ENCODE assay signal across 18 cellular contexts in the genomic region with DNA sequence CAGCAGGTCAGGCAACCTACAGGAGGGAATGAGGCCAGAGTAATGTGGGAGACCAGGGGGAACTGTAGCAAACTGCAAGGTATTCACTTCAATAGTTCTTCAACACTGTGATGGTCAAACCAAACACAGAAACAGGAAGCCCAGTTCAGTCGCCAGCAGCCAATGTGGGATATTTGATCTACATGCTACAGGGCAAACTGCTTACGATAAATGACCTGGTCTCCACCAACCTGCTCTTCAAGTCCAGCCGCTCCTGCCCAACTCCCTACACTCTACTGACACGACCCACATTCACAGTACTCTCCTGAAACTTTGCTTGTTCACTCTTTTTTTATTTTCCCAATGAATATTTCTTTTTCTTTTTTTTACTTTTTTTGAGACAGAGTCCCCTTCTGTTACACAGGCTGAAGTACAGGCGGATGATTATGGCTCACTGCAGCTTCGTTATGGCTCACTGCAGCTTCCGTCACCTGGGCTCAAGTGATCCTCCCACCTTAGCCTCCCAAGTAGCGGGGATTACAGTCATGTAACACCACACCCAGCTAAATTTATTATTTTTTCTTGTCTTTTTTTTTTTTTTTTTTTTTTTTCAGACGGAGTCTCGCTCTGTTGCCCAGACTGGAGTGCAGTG. TPM values are rescaled to one million over a fixed set of nuclear protein-coding genes. Genes with fewer than 3 reads are reported as not detected.
A peak's percentile ranks its signal among the peaks of the same experiment; 100 is the strongest.
DNase-seq lines count a peak whose midpoint lies in the region; ATAC-seq and TF ChIP-seq lines count a peak whose summit lies in the region.
"Had no signal": no experiment of that assay in that cellular context is flagged by ENCODE, and none has a peak within 500 bp of the region (broad histone marks: within the 10 kb centered on the region; RNA-seq: fewer than 3 reads in every experiment).

No MANE protein-coding gene starts in this region.

- H4K20me1 ChIP-seq in PC-3 (ENCODE audit: low read length) (no peaks in the 10 kb centered on the region), mammary epithelial cell (ENCODE audit: insufficient read depth, low read length) (no peaks in the 10 kb centered on the region), osteoblast (ENCODE audit: insufficient read depth, low read length) (no peaks in the 10 kb centered on the region)

- H3K79me2 ChIP-seq in PC-3 (ENCODE audit: low read length) (no peaks in the 10 kb centered on the region), mammary epithelial cell (ENCODE audit: insufficient read depth, low read length) (no peaks in the 10 kb centered on the region), osteoblast (ENCODE audit: insufficient read depth, low read length) (no peaks in the 10 kb centered on the region)

- TF ChIP-seq CTCF in PC-3 (conservative IDR thresholded peaks at IDR 0.05; ENCODE audit: low read depth, low read length) (no peak), mammary epithelial cell (conservative IDR thresholded peaks at IDR 0.05 in 1 of 2, IDR thresholded peaks at IDR 0.05 in 1 of 2; ENCODE audit: extremely low read depth in 1 of 2, insufficient read depth in 1 of 2, low read depth in 1 of 2, low read length in 2 of 2) (no peak), osteoblast (IDR thresholded peaks at IDR 0.05; ENCODE audit: extremely low read depth, low read depth, low read length) (no peak), upper lobe of right lung (IDR thresholded peaks at IDR 0.05) (no peak)

- H2AFZ ChIP-seq in PC-3 (ENCODE audit: low read length): no peak overlapping the region
- peak overlapping the region; percentile 55 for H2AFZ ChIP-seq in mammary epithelial cell (ENCODE audit: low read depth, low read length)
- peak overlapping the region; percentile 29 for H2AFZ ChIP-seq in osteoblast (ENCODE audit: low read length)

- intact Hi-C loops in PC-3 (cut with micrococcal nuclease): loop anchor here (5.0 kb wide), 1 partner anchor 42 kb away; no protein-coding TSS in a partner anchor
- intact Hi-C loops in mammary epithelial cell (cut with micrococcal nuclease): no loop called here
- intact Hi-C loops in upper lobe of right lung (cut with DNase I): no loop called here

- DNase-seq in Caki2 (ENCODE audit: low read depth): peak; percentile 39
- peak; percentile 85 for DNase-seq in PC-3
- DNase-seq in mammary epithelial cell: no peak
- DNase-seq in osteoblast (ENCODE audit: insufficient read length, low spot score, missing footprints): no peak
- DNase-seq in stimulated activated naive CD4-positive, alpha-beta T cell (lab: John Stamatoyannopoulos, UW): no peak
- no peak for DNase-seq in globus pallidus (ENCODE audit: low spot score)
- DNase-seq in upper lobe of right lung: no peak
- DNase-seq: activated CD4-positive, alpha-beta memory T cell treated with anti-CD3 and anti-CD28 coated beads, Interleukin-2, amount 10 ng/mL, durations not matched to agents 7 days and 5 days; gastrocnemius medialis; H9; naive thymus-derived CD8-positive, alpha-beta T cell; NCI-H187; NCI-H524; stimulated activated CD4-positive, alpha-beta T cell treated with anti-CD3 and anti-CD28 coated beads, Interleukin-15, amount 100 ng/mL, for 24 hours had no signal

- H3K36me3 ChIP-seq in PC-3 (ENCODE audit: low read depth, low read length): no peaks in the 10 kb centered on the region
- H3K36me3 ChIP-seq in mammary epithelial cell (ENCODE audit: insufficient read depth, low read length): no peaks in the 10 kb centered on the region
- no peaks in the 10 kb centered on the region for H3K36me3 ChIP-seq in osteoblast (ENCODE audit: insufficient read depth, low read length)
- no peaks in the 10 kb centered on the region for H3K36me3 ChIP-seq in upper lobe of right lung
- H3K36me3 ChIP-seq: gastrocnemius medialis, vagina had no signal

- TF ChIP-seq POLR2A in GM18505 (IDR thresholded peaks at IDR 0.05; ENCODE audit: borderline replicate concordance, extremely low read depth, insufficient read depth, insufficient read length): no peak

- POLR2A ChIA-PET in PC-3 (lab: Charles Lee; ENCODE audit: unreplicated experiment): interaction anchor here (0.7 kb wide), 1 partner anchor 20 kb away, joined by 16 read pairs; no protein-coding TSS in a partner anchor

- H3F3A ChIP-seq in PC-3 (ENCODE audit: low read length, unreplicated experiment): no peaks in the 10 kb centered on the region

- no peak overlapping the region for H3K4me3 ChIP-seq in PC-3 (ENCODE audit: low read length)
- H3K4me3 ChIP-seq in mammary epithelial cell (replicated peaks in 1 of 3; ENCODE audit: insufficient read depth in 1 of 3, low read depth in 2 of 3, low read length in 3 of 3): no peak overlapping the region
- no peak overlapping the region for H3K4me3 ChIP-seq in osteoblast (ENCODE audit: insufficient read depth, low read length)
- H3K4me3 ChIP-seq in upper lobe of right lung: no peak overlapping the region
- H3K4me3 ChIP-seq: gastrocnemius medialis, lung, SK-N-MC, vagina had no signal

- WGBS in mammary epithelial cell (ENCODE audit: low coverage, missing lambda C conversion rate): 58% methylated on average over 8 of the region's 10 CpGs

- no TSS peak for BruUV-seq in PC-3 (replicated peaks; lab: Mats Ljungman, UMichigan)
- no TSS peak for BruUV-seq in mammary epithelial cell (replicated peaks; lab: Mats Ljungman, UMichigan)

- dilution Hi-C loops in mammary epithelial cell (cut with HindIII; ENCODE audit: low sequenced_read_pairs): no loop called here

- CTCF ChIA-PET in PC-3 (lab: Charles Lee) (no interaction called here), mammary epithelial cell (lab: Charles Lee; ENCODE audit: low non-redundant PET) (no interaction called here)

- H3K4me2 ChIP-seq in PC-3 (ENCODE audit: low read length) (peak overlapping the region; percentile 53), mammary epithelial cell (ENCODE audit: insufficient read depth, low read depth, low read length) (no peak overlapping the region), osteoblast (ENCODE audit: insufficient read depth, low read length) (no peak overlapping the region)

- H3K4me1 ChIP-seq in PC-3 (ENCODE audit: insufficient read depth, low read length) (peaks cover 61% of the 10 kb centered on the region), mammary epithelial cell (ENCODE audit: insufficient read depth, low read length) (peaks cover 56% of the 10 kb centered on the region), osteoblast (ENCODE audit: insufficient read depth, low read length) (peaks cover 27% of the 10 kb centered on the region), upper lobe of right lung (no peaks in the 10 kb centered on the region)
- H3K4me1 ChIP-seq: gastrocnemius medialis, vagina had no signal

- H3K27ac ChIP-seq in PC-3 (ENCODE audit: low read length): peak overlapping the region; percentile 96
- H3K27ac ChIP-seq in mammary epithelial cell (ENCODE audit: insufficient read depth, low read depth, low read length): no peak overlapping the region
- H3K27ac ChIP-seq in osteoblast (ENCODE audit: low read depth, low read length): no peak overlapping the region
- H3K27ac ChIP-seq in upper lobe of right lung: no peak overlapping the region
- H3K27ac ChIP-seq: gastrocnemius medialis, SK-N-MC, vagina had no signal

- H3K9me2 ChIP-seq in PC-3 (replicated peaks; ENCODE audit: low read length): no peaks in the 10 kb centered on the region

- peak; percentile 37 for ATAC-seq in PC-3
- ATAC-seq in GM18505 (IDR thresholded peaks at IDR 0.05; ENCODE audit: unreplicated experiment): no peak
- ATAC-seq in upper lobe of right lung: no peak
- ATAC-seq: gastrocnemius medialis; naive thymus-derived CD8-positive, alpha-beta T cell had no signal

- peak overlapping the region; percentile 29; the same call in 1 of the 2 replicates for H3K9ac ChIP-seq in PC-3 (ENCODE audit: low read length)
- H3K9ac ChIP-seq in mammary epithelial cell (ENCODE audit: insufficient read depth, low read length): no peak overlapping the region

- H3K9me3 ChIP-seq in PC-3 (ENCODE audit: low read length) (no peaks in the 10 kb centered on the region), mammary epithelial cell (replicated peaks; ENCODE audit: insufficient read depth, low read length) (no peaks in the 10 kb centered on the region), osteoblast (ENCODE audit: low read depth, low read length) (no peaks in the 10 kb centered on the region), upper lobe of right lung (no peaks in the 10 kb centered on the region)
- H3K9me3 ChIP-seq: gastrocnemius medialis, vagina had no signal

- in situ Hi-C loops in Caki2 (cut with HindIII; ENCODE audit: low pct_unique_long_range_greater_than_20kb, low sequenced_read_pairs): no loop called here
- in situ Hi-C loops in mammary epithelial cell (cut with MboI; ENCODE audit: low sequenced_read_pairs in 2 of 2): no loop called here

- H3K27me3 ChIP-seq in PC-3 (ENCODE audit: low read length): no peaks in the 10 kb centered on the region
- no peaks in the 10 kb centered on the region for H3K27me3 ChIP-seq in mammary epithelial cell (ENCODE audit: insufficient read depth, low read length)
- no peaks in the 10 kb centered on the region for H3K27me3 ChIP-seq in osteoblast (ENCODE audit: insufficient read depth, low read length)
- H3K27me3 ChIP-seq in upper lobe of right lung: no peaks in the 10 kb centered on the region
- H3K27me3 ChIP-seq: gastrocnemius medialis, vagina had no signal

RNA-seq across cellular contexts. Expression of a gene that starts 42.1 kb away (rescaled TPM):
- 127 and 221 TPM in 2 replicates for total RNA-seq in Caki2 (2014; rRNA removed; shearing (Covaris generic); ENCODE audit: low replicate concordance)
- total RNA-seq in PC-3 (2014; rRNA removed) (163 and 174 TPM in 2 replicates), mammary epithelial cell (100 to 1,000 TPM in 1 of 2 donors, 10 to 100 TPM in 1; 44.0 to 188 TPM), osteoblast (32.7 and 36.6 TPM in 2 replicates), upper lobe of right lung (106 TPM)
- 162 TPM for polyA plus RNA-seq in mammary epithelial cell
- polyA minus RNA-seq in mammary epithelial cell: 221 TPM

RNA-seq across cellular contexts. Expression of a gene that starts 42.2 kb away (rescaled TPM):
- 118 and 129 TPM in 2 replicates for total RNA-seq in Caki2 (2014; rRNA removed; shearing (Covaris generic); ENCODE audit: low replicate concordance)
- total RNA-seq in PC-3 (2014; rRNA removed): 57.4 and 61.3 TPM in 2 replicates
- 10 to 100 TPM; 43.0 to 44.3 TPM for total RNA-seq in mammary epithelial cell
- polyA plus RNA-seq in mammary epithelial cell: 84.3 TPM
- 62.9 TPM for polyA minus RNA-seq in mammary epithelial cell
- 23.9 and 27.7 TPM in 2 replicates for total RNA-seq in osteoblast
- total RNA-seq in upper lobe of right lung: 20.9 TPM

Comparison
In these comparisons a context has a peak if more than half of its experiments do, and no peak if none do; other contexts are left out.
1. DNase-seq: peak in Caki2 (single experiment) and PC-3 (single experiment); none in mammary epithelial cell (single experiment), osteoblast (single experiment), stimulated activated naive CD4-positive, alpha-beta T cell (0 of 6), globus pallidus (single experiment) and upper lobe of right lung (single experiment).